ENCODE assay signal across 27 cellular contexts in the genomic region with DNA sequence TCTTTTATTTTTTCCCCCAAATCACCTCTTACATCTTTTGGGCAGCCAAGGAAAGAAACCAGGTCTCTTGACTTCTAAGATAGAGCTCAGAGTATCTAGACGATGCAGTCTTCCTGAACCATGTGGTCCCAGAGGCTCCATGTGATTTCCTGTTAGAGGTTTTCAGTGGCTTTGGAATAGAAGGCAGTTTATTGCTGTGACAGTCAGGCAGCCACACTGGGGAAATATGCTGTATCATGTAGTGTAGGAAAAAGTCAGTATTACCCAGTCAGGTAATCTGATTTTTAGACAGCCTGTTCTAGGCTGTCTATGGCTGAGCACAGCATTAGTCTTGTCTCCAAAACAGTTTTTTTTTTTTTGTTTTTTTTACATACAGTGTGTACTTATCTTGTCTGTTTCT.
DNase-seq lines count a peak whose midpoint lies in the region; ATAC-seq, FAIRE-seq and TF ChIP-seq lines count a peak whose summit lies in the region.
"Had no signal": no experiment of that assay in that cellular context is flagged by ENCODE, and none has a peak within 500 bp of the region (broad histone marks: within the 10 kb centered on the region; RNA-seq: fewer than 3 reads in every experiment).

No MANE protein-coding gene starts in this region.

- no peak overlapping the region for H2AFZ ChIP-seq in H1 (ENCODE audit: low read length)

- H3K4me3 ChIP-seq in BLaER1 treated with 17β-estradiol and CSF1 and Interleukin-3, amounts not matched to agents 10 nM and 100 nM: no peak overlapping the region
- no peak overlapping the region for H3K4me3 ChIP-seq in Jurkat, Clone E6-1 (ENCODE audit: low read length)
- no peak overlapping the region for H3K4me3 ChIP-seq in H1 (ENCODE audit: extremely low read depth in 1 of 4, insufficient read depth in 2 of 4, low read depth in 3 of 4, low read length in 4 of 4)
- H3K4me3 ChIP-seq in prostate gland: no peak overlapping the region
- H3K4me3 ChIP-seq: gastroesophageal sphincter, SK-N-MC, skin epidermis, tibial nerve had no signal

- no peak overlapping the region for H4K8ac ChIP-seq in H1 (ENCODE audit: extremely low read depth, insufficient read depth, low read length)

- TF ChIP-seq RAD21 in H1 (IDR thresholded peaks at IDR 0.05 in 1 of 2, conservative IDR thresholded peaks at IDR 0.05 in 1 of 2; ENCODE audit: low read depth in 2 of 2, low read length in 2 of 2): no peak

- H3K79me1 ChIP-seq in H1 (ENCODE audit: low read depth, low read length): no peaks in the 10 kb centered on the region

- TF ChIP-seq POLR2A in H1 (IDR thresholded peaks at IDR 0.05; ENCODE audit: control extremely low read depth in 1 of 2, low read depth in 2 of 2, low read length in 2 of 2): no peak
- no peak for TF ChIP-seq POLR2A in prostate gland (IDR thresholded peaks at IDR 0.05)

- H2AK5ac ChIP-seq in H1 (ENCODE audit: low read depth, low read length): no peak overlapping the region

- FAIRE-seq in H1 (lab: Jason Lieb, UNC): no peak
- FAIRE-seq: endometrium had no signal

- no peak overlapping the region for H3K14ac ChIP-seq in H1 (ENCODE audit: insufficient read length)

- no peak overlapping the region for H2BK5ac ChIP-seq in H1 (ENCODE audit: low read depth, low read length)

- no peaks in the 10 kb centered on the region for H4K20me1 ChIP-seq in BLaER1 treated with 17β-estradiol and CSF1 and Interleukin-3, amounts not matched to agents 10 nM and 100 nM
- no peaks in the 10 kb centered on the region for H4K20me1 ChIP-seq in H1 (replicated peaks in 1 of 2; ENCODE audit: control insufficient read depth in 1 of 2, insufficient read depth in 2 of 2, low read length in 2 of 2)

- H3K27ac ChIP-seq in BLaER1 treated with 17β-estradiol and CSF1 and Interleukin-3, amounts not matched to agents 10 nM and 100 nM: no peak overlapping the region; a peak in 1 of 22 replicates
- no peak overlapping the region for H3K27ac ChIP-seq in H1 (ENCODE audit: low read depth, low read length)
- H3K27ac ChIP-seq in prostate gland: peak overlapping the region; percentile 51 to 84
- H3K27ac ChIP-seq: C4-2B, gastroesophageal sphincter, SK-N-MC, skin epidermis, tibial nerve had no signal

- in situ Hi-C loops in GM13977 (cut with MboI; ENCODE audit: low pct_unique_long_range_greater_than_20kb, low sequenced_read_pairs, unreplicated experiment): loop anchor here (25.0 kb wide), 1 partner anchor 397 kb away; no protein-coding TSS in a partner anchor

- H3K18ac ChIP-seq in H1 (ENCODE audit: extremely low read depth, low read length): no peak overlapping the region

- no peaks in the 10 kb centered on the region for H3K9me3 ChIP-seq in BLaER1 treated with 17β-estradiol and CSF1 and Interleukin-3, amounts not matched to agents 10 nM and 100 nM (replicated peaks in 1 of 11)
- H3K9me3 ChIP-seq in H1 (ENCODE audit: insufficient read depth in 2 of 2, low read depth in 1 of 2, low read length in 1 of 2) (no peaks in the 10 kb centered on the region), prostate gland (no peaks in the 10 kb centered on the region)
- H3K9me3 ChIP-seq: gastroesophageal sphincter, tibial nerve had no signal

- TF ChIP-seq CTCF in H1 (IDR thresholded peaks at IDR 0.05; ENCODE audit: control extremely low read depth in 1 of 3, insufficient read depth in 1 of 3, low read depth in 1 of 3, low read length in 3 of 3) (no peak), prostate gland (IDR thresholded peaks at IDR 0.05) (no peak), GM13977 (IDR thresholded peaks at IDR 0.05; ENCODE audit: extremely low read depth, insufficient read depth, missing control alignments) (no peak)

- peak; percentile 7 for DNase-seq in Jurkat, Clone E6-1 (ENCODE audit: low read depth, low spot score)
- no peak for DNase-seq in H1 (ENCODE audit: low read depth in 1 of 2, low spot score in 2 of 2)
- DNase-seq in prostate gland (ENCODE audit: low spot score): no peak
- no peak for DNase-seq in GM13977 (ENCODE audit: low spot score)
- DNase-seq in SW 1271 (lab: John Stamatoyannopoulos, UW): no peak
- DNase-seq: activated CD4-positive, CD25-positive, alpha-beta regulatory T cell treated with anti-CD3 and anti-CD28 coated beads, Interleukin-2, amount 50 U/mL, for 72 hours; activated CD8-positive, alpha-beta T cell treated with anti-CD3 and anti-CD28 coated beads, Interleukin-2, amount 10 ng/mL, durations not matched to agents 7 days and 5 days; activated T-cell treated with anti-CD3 and anti-CD28 coated beads for 4 hours; aorta; DMS79; left ventricle myocardium superior; midbrain; natural killer cell; NCI-H1105; NCI-H2029 treated with DMSO at 0.1 percent for 48 hours; NCI-H226; occipital lobe; RPMI8226; T-helper 2 cell had no signal

- no peak overlapping the region for H4K5ac ChIP-seq in H1 (ENCODE audit: insufficient read length, low read depth, low read length)

- no peak overlapping the region for H2BK12ac ChIP-seq in H1 (ENCODE audit: low read depth, low read length)

- H3K23ac ChIP-seq in H1 (ENCODE audit: insufficient read length): no peak overlapping the region

- WGBS in H1 (ENCODE audit: extremely low coverage in 1 of 2, insufficient coverage in 1 of 2, insufficient read length in 1 of 2, insufficient replicate concordance in 2 of 2, low coverage in 1 of 2, low lambda C conversion rate in 2 of 2, missing lambda C conversion rate in 1 of 2), 2 experiments: 83% methylated on average over 1 of the region's 1 CpG; no CpG with 5 or more reads in 1 of the 2 experiments
- WGBS in prostate gland: 32% methylated on average over 1 of the region's 1 CpG

- peaks cover 7 to 19% (median 10%) of the 10 kb centered on the region in 10 experiments; a peak in 17 of 20 replicates for H3K4me1 ChIP-seq in BLaER1 treated with 17β-estradiol and CSF1 and Interleukin-3, amounts not matched to agents 10 nM and 100 nM
- H3K4me1 ChIP-seq in H1 (replicated peaks in 1 of 4; ENCODE audit: control insufficient read depth in 3 of 4, insufficient read depth in 4 of 4, low read length in 3 of 4): no peaks in the 10 kb centered on the region
- peaks cover 23% of the 10 kb centered on the region for H3K4me1 ChIP-seq in prostate gland (replicated peaks)

- H3K9ac ChIP-seq in BLaER1 treated with 17β-estradiol and CSF1 and Interleukin-3, amounts not matched to agents 10 nM and 100 nM: no peak overlapping the region
- no peak overlapping the region for H3K9ac ChIP-seq in H1 (replicated peaks in 1 of 4; ENCODE audit: extremely low read depth in 1 of 4, low read depth in 3 of 4, low read length in 3 of 4)

- CTCF ChIA-PET in H1 (lab: Charles Lee; ENCODE audit: partially characterized antibody): interaction anchor here (1.0 kb wide), 1 partner anchor 213 kb away, joined by 5 read pairs; no protein-coding TSS in a partner anchor

- H3K27me3 ChIP-seq in BLaER1 treated with 17β-estradiol and CSF1 and Interleukin-3, amounts not matched to agents 10 nM and 100 nM: no peaks in the 10 kb centered on the region
- no peaks in the 10 kb centered on the region for H3K27me3 ChIP-seq in H1 (replicated peaks in 1 of 4; ENCODE audit: control insufficient read depth in 3 of 4, extremely low read depth in 1 of 4, insufficient read depth in 3 of 4, low read length in 3 of 4)
- H3K27me3 ChIP-seq in prostate gland (replicated peaks; ENCODE audit: insufficient read depth): no peaks in the 10 kb centered on the region
- H3K27me3 ChIP-seq: gastroesophageal sphincter, tibial nerve had no signal

- peak overlapping the region; percentile 57 for H4K91ac ChIP-seq in H1 (replicated peaks; ENCODE audit: insufficient read length, low read length)

- no peak for TF ChIP-seq EP300 in H1 (IDR thresholded peaks at IDR 0.05; ENCODE audit: borderline replicate concordance in 1 of 2, low read depth in 2 of 2, low read length in 2 of 2)

- peak overlapping the region; percentile 2 to 58 (median 25); a peak in 16 of 22 replicates for H3K4me2 ChIP-seq in BLaER1 treated with 17β-estradiol and CSF1 and Interleukin-3, amounts not matched to agents 10 nM and 100 nM
- no peak overlapping the region for H3K4me2 ChIP-seq in H1 (ENCODE audit: insufficient read depth in 1 of 2, low read depth in 2 of 2, low read length in 2 of 2)

- H2BK15ac ChIP-seq in H1 (ENCODE audit: low read length): no peak overlapping the region

- H3K79me2 ChIP-seq in H1 (ENCODE audit: control insufficient read depth in 1 of 2, insufficient read depth in 2 of 2, low read length in 2 of 2): no peaks in the 10 kb centered on the region

- intact Hi-C loops in prostate gland (cut with DNase I): no loop called here

- no peak overlapping the region for H2BK120ac ChIP-seq in H1 (replicated peaks; ENCODE audit: low read depth, low read length)

- H2BK20ac ChIP-seq in H1 (ENCODE audit: low read length): no peak overlapping the region

- POLR2A ChIA-PET in H1 (lab: Charles Lee; ENCODE audit: partially characterized antibody): interaction anchor here (1.7 kb wide), 1 partner anchor 10 kb away, joined by 6 read pairs; no protein-coding TSS in a partner anchor

- H3K4ac ChIP-seq in H1 (replicated peaks; ENCODE audit: insufficient read length, low read depth, low read length): no peak overlapping the region

- no peak overlapping the region for H3K56ac ChIP-seq in H1 (replicated peaks; ENCODE audit: insufficient read length, low read depth, low read length)

- no peak for ATAC-seq in GM19351 (IDR thresholded peaks at IDR 0.05; ENCODE audit: unreplicated experiment)
- ATAC-seq: activated CD8-positive, alpha-beta T cell treated with anti-CD3 and anti-CD28 coated beads, Interleukin-2, amount 10 ng/mL, durations not matched to agents 7 days and 5 days; gastroesophageal sphincter; left ventricle myocardium superior; natural killer cell had no signal

- H3K36me3 ChIP-seq in BLaER1 treated with 17β-estradiol and CSF1 and Interleukin-3, amounts not matched to agents 10 nM and 100 nM: no peaks in the 10 kb centered on the region
- H3K36me3 ChIP-seq in H1 (ENCODE audit: control insufficient read depth in 2 of 4, insufficient read depth in 4 of 4, low read length in 3 of 4): no peaks in the 10 kb centered on the region
- no peaks in the 10 kb centered on the region for H3K36me3 ChIP-seq in prostate gland
- H3K36me3 ChIP-seq: gastroesophageal sphincter, tibial nerve had no signal

- no peaks in the 10 kb centered on the region for H3K23me2 ChIP-seq in H1 (ENCODE audit: low read depth, low read length)

TF ChIP-seq in H1, 55 proteins besides CTCF, POLR2A, EP300 and RAD21:
- no peak for TF ChIP-seq SP4 (IDR thresholded peaks at IDR 0.05; ENCODE audit: low read length)
- no peak for TF ChIP-seq POLR2AphosphoS5 (IDR thresholded peaks at IDR 0.05; ENCODE audit: low read depth, low read length)

Comparison
In these comparisons a context has a peak if more than half of its experiments do, and no peak if none do; other contexts are left out.
1. H3K27ac ChIP-seq: peak in prostate gland (2 of 2); none in BLaER1 treated with 17β-estradiol and CSF1 and Interleukin-3, amounts not matched to agents 10 nM and 100 nM (0 of 11) and H1 (single experiment).
2. H3K4me2 ChIP-seq: peak in BLaER1 treated with 17β-estradiol and CSF1 and Interleukin-3, amounts not matched to agents 10 nM and 100 nM (11 of 11); none in H1 (0 of 2).